Comparison of ENCODE assay signal across 15 cellular contexts in the genomic region with DNA sequence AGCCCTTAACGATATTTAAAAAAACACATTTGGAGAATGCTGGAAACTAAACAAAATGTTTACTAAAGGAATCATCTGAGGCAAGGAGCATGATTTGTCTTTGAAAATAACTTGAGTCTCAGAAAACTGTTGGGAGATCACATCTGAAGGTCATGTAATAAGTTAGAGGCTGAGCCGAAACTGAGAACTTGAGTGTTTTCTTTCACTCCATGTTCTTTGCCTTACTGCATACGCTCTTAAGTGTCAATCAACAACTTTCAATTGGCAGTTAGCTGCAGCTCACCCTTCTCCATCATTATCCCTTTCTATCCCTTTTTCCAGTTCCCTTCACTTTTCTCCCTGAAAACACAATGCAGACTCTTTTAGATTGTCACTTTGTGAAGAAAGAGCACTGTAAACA.
"Had no signal": no experiment of that assay in that cellular context is flagged by ENCODE, and none has a peak within 500 bp of the region (broad histone marks: within the 10 kb centered on the region; RNA-seq: fewer than 3 reads in every experiment).

No MANE protein-coding gene starts in this region.

- H3K27ac Mint-ChIP-seq: IgD-negative memory B cell had no signal

- H3K27me3 Mint-ChIP-seq: IgD-negative memory B cell had no signal

- ATAC-seq: K562 had no signal

- H3K4me1 Mint-ChIP-seq: IgD-negative memory B cell had no signal

- DNase-seq: Kasumi-1, MM.1S, NCI-H1436 treated with DMSO at 0.1 percent for 48 hours, NCI-H187, NCI-H2029, NCI-H2227 treated with DMSO at 0.1 percent for 48 hours, NCI-H446 treated with DMSO at 0.1 percent for 48 hours, NCI-H510A treated with DMSO at 0.1 percent for 48 hours, NCI-H526, Right ventricle myocardium superior, RPMI8226, SIG-M5, T-helper 2 cell had no signal

- H3K36me3 Mint-ChIP-seq: IgD-negative memory B cell had no signal

- H3K4me3 Mint-ChIP-seq: IgD-negative memory B cell had no signal
